ENCODE assay signal across 25 cellular contexts in the genomic region with DNA sequence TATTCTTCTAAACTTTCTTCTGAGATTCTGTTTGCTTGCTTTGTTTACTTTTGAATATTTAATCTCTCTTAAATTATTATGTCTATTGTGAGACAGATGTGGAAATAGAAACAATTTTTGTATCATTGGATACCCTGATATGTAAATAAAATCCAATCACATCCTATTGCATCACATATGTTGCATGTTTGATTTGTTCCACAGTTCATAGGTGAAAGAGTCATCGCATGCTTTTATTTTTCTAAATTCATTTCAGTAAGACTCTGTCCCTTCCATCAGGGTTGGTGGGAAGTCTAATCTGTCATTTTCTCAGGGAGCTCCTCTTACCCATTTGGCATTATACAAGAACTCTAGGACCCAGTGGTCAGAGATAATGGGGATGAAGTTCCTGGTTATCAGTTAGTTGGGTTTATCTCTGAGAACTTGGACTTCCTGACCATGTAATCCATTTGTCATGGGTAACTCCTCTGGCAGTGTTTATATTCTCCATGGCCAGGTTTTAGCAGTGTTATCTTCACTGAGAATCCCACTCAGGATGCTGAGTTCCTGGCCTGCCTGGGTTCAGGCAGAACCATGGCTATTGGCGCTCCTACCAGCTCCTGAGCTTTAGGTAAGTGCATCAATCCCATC.
"Had no signal": no experiment of that assay in that cellular context is flagged by ENCODE, and none has a peak within 500 bp of the region (broad histone marks: within the 10 kb centered on the region; RNA-seq: fewer than 3 reads in every experiment).

No MANE protein-coding gene starts in this region.

- H3K9ac ChIP-seq: parathyroid adenoma had no signal

- H3K36me3 ChIP-seq: breast epithelium, colonic mucosa, esophagus squamous epithelium, heart right ventricle, vagina, WERI-Rb-1 had no signal

- ATAC-seq: activated CD8-positive, alpha-beta memory T cell treated with anti-CD3 and anti-CD28 coated beads, Interleukin-2, amount 10 ng/mL, durations not matched to agents 7 days and 5 days; activated CD8-positive, alpha-beta T cell treated with anti-CD3 and anti-CD28 coated beads for 36 hours; activated naive CD4-positive, alpha-beta T cell treated with anti-CD3 and anti-CD28 coated beads, Interleukin-2, amount 50 U/mL, for 72 hours; heart right ventricle; left colon; mucosa of descending colon; right cardiac atrium; stimulated activated naive B cell treated with anti-CD40 and anti-IgM and Interleukin-4, amounts not matched to agents 10 μg/mL and 1 μg/mL and 100 μg/mL, for 72 hours; T-helper 17 cell had no signal

- H2AFZ ChIP-seq: parathyroid adenoma had no signal

- DNase-seq: activated CD4-positive, alpha-beta T cell treated with anti-CD3 and anti-CD28 coated beads, Interleukin-2, amount 10 ng/mL, durations not matched to agents 7 days and 5 days; activated CD4-positive, CD25-positive, alpha-beta regulatory T cell treated with anti-CD3 and anti-CD28 coated beads, Interleukin-2, amount 50 U/mL, for 72 hours; activated CD8-positive, alpha-beta memory T cell treated with anti-CD3 and anti-CD28 coated beads, Interleukin-2, amount 10 ng/mL, durations not matched to agents 7 days and 5 days; activated CD8-positive, alpha-beta T cell treated with anti-CD3 and anti-CD28 coated beads for 36 hours; activated gamma-delta T cell treated with Interleukin-2 at 50 U/mL for 16 hours; activated T-cell treated with anti-CD3 and anti-CD28 coated beads for 4 hours; amniotic stem cell; colonic mucosa; esophagus squamous epithelium; foreskin fibroblast; heart right ventricle; left colon; mucosa of descending colon; nephron progenitor cell; nucleus accumbens; right cardiac atrium; stimulated activated naive B cell treated with anti-CD40 and anti-IgM and Interleukin-4, amounts not matched to agents 10 μg/mL and 1 μg/mL and 100 μg/mL, for 72 hours; T-helper 17 cell; WERI-Rb-1 had no signal

- H3K27me3 ChIP-seq: breast epithelium, colonic mucosa, esophagus squamous epithelium, heart right ventricle, vagina had no signal

- H3K4me1 ChIP-seq: breast epithelium, colonic mucosa, esophagus squamous epithelium, parathyroid adenoma, vagina had no signal

- H3K27ac ChIP-seq: breast epithelium, colonic mucosa, esophagus squamous epithelium, heart right ventricle, parathyroid adenoma, skin epidermis, vagina, WERI-Rb-1 had no signal

- H3K9me3 ChIP-seq: breast epithelium, colonic mucosa, esophagus squamous epithelium, heart right ventricle, mucosa of descending colon, vagina had no signal

- FAIRE-seq: keratinocyte had no signal

- H3K79me2 ChIP-seq: parathyroid adenoma had no signal

- H3K4me3 ChIP-seq: breast epithelium, colonic mucosa, esophagus squamous epithelium, heart right ventricle, mucosa of descending colon, skin epidermis, vagina had no signal
